In the genomic region with DNA sequence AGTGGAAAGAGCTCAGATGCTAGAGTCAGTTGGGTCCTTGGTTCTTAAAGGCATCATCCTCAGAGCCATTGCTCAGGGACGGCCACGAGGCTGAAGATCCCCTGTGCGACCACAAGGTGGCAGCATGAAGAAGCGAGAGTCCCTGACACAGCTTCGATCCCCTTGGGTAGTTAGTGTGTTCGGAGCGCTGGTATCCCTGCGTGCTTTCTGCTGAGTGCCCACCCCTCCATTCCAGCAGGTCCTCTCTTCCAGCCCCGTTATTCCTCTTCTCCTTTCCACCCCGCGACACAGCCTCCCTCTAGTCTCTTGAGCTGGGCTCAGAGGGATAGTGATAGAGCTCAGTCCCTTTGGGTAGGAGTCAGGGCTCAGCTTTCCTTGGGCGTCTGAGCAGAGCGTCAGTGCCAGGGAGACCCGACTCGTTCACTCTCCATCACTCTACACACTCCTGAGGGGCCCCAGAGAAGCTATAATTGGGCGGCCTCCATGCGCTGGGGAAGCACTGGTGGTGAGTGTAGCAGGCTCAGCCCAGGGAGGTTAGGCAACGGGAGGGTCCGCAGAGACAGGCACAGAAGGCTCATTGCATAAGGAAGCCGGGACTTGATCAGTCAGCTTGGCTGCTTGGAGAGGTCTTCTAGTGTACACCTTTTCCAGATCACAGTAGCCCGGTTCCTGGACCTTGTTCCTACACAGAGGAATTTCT, we compare ENCODE assay signal across 8 cellular contexts.
DNase-seq lines count a peak whose midpoint lies in the region; ATAC-seq lines count a peak whose summit lies in the region.

A gene with protein sequence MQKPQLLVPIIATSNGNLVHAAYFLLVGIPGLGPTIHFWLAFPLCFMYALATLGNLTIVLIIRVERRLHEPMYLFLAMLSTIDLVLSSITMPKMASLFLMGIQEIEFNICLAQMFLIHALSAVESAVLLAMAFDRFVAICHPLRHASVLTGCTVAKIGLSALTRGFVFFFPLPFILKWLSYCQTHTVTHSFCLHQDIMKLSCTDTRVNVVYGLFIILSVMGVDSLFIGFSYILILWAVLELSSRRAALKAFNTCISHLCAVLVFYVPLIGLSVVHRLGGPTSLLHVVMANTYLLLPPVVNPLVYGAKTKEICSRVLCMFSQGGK (plus strand): TSS at position 516 of the 700 bp plus-strand sequence. CDS start 2,314 bp downstream, outside the sequence.

- peak; percentile 94 for ATAC-seq in GM19351 (IDR thresholded peaks at IDR 0.05; ENCODE audit: unreplicated experiment)
- ATAC-seq in HG03457 (IDR thresholded peaks at IDR 0.05; ENCODE audit: unreplicated experiment), result peak; percentile 82

- DNase-seq in CD1c-positive myeloid dendritic cell (ENCODE audit: extremely low spot score), result peak; percentile 61
- DNase-seq in NCI-H510A treated with DMSO at 0.1 percent for 48 hours (lab: John Stamatoyannopoulos, UW), result peak; percentile 94
- peak; percentile 62 for DNase-seq in activated CD4-positive, alpha-beta T cell treated with anti-CD3 and anti-CD28 coated beads, Interleukin-2, amount 50 U/mL, for 1 hour
- peak; percentile 82 for DNase-seq in ecto neural progenitor cell (ENCODE audit: low spot score)
- peak; percentile 82 for DNase-seq in medulla oblongata (ENCODE audit: extremely low spot score)
- peak; percentile 30 for DNase-seq in stimulated activated CD8-positive, alpha-beta memory T cell treated with anti-CD3 and anti-CD28 coated beads, Interleukin-12 subunit alpha, Interleukin-12 subunit beta, amount 100 ng/mL, for 4 hours (ENCODE audit: low read depth)

Comparison
In these comparisons a context has a peak if more than half of its experiments do, and no peak if none do; other contexts are left out.
1. Peak in every context shown above with its lines: DNase-seq and ATAC-seq.
2. DNase-seq: peak in every context shown above with its lines; median percentile 94 in NCI-H510A treated with DMSO at 0.1 percent for 48 hours; 82 in ecto neural progenitor cell; 82 in medulla oblongata; 62 in activated CD4-positive, alpha-beta T cell treated with anti-CD3 and anti-CD28 coated beads, Interleukin-2, amount 50 U/mL, for 1 hour; 61 in CD1c-positive myeloid dendritic cell; 30 in stimulated activated CD8-positive, alpha-beta memory T cell treated with anti-CD3 and anti-CD28 coated beads, Interleukin-12 subunit alpha, Interleukin-12 subunit beta, amount 100 ng/mL, for 4 hours.